Comparison of ENCODE assay signal across 27 cellular contexts in genomic region chr2:133312335-133312734, GRCh38.
"Had no signal": no experiment of that assay in that cellular context is flagged by ENCODE, and none has a peak within 500 bp of the region (broad histone marks: within the 10 kb centered on the region; RNA-seq: fewer than 3 reads in every experiment).

No MANE protein-coding gene starts in this region.

- H3K4me1 ChIP-seq: SJCRH30 had no signal

- H3K9ac ChIP-seq: SK-N-SH had no signal

- DNase-seq: activated CD4-positive, alpha-beta memory T cell treated with anti-CD3 and anti-CD28 coated beads for 36 hours; activated CD4-positive, alpha-beta T cell treated with anti-CD3 and anti-CD28 coated beads for 36 hours; activated CD4-positive, alpha-beta T cell treated with anti-CD3 and anti-CD28 coated beads, Interleukin-2, amount 10 ng/mL, durations not matched to agents 7 days and 5 days; activated CD8-positive, alpha-beta memory T cell treated with anti-CD3 and anti-CD28 coated beads for 24 hours; activated CD8-positive, alpha-beta memory T cell treated with anti-CD3 and anti-CD28 coated beads, Interleukin-2, amount 10 ng/mL, durations not matched to agents 7 days and 5 days; activated CD8-positive, alpha-beta memory T cell treated with anti-CD3 and anti-CD28 coated beads, Interleukin-2, amount 50 U/mL, for 48 hours; activated effector memory CD4-positive, alpha-beta T cell treated with Interleukin-2 at 50 U/mL for 16 hours; activated naive CD4-positive, alpha-beta T cell treated with anti-CD3 and anti-CD28 coated beads, Interleukin-2, amount 10 ng/mL, durations not matched to agents 7 days and 5 days; activated naive CD8-positive, alpha-beta T cell treated with anti-CD3 and anti-CD28 coated beads, Interleukin-2, amount 50 U/mL, for 24 hours; activated T-cell treated with anti-CD3 and anti-CD28 coated beads, Interleukin-2, amount 50 U/mL, for 48 hours; amniotic stem cell; aorta; NCI-H1105; NCI-H1436; NCI-H1694 treated with DMSO at 0.1 percent for 48 hours; NCI-H2029; NCI-H345; NCI-H524 treated with DMSO at 0.1 percent for 48 hours; SHP77; SJCRH30; SK-N-SH had no signal

- H3K27me3 Mint-ChIP-seq: activated CD4-positive, alpha-beta memory T cell treated with anti-CD3 and anti-CD28 coated beads for 36 hours; activated CD4-positive, alpha-beta T cell treated with anti-CD3 and anti-CD28 coated beads, Interleukin-2, amount 10 ng/mL, durations not matched to agents 7 days and 5 days; activated CD8-positive, alpha-beta memory T cell treated with anti-CD3 and anti-CD28 coated beads, Interleukin-2, amount 10 ng/mL, durations not matched to agents 7 days and 5 days; activated naive CD4-positive, alpha-beta T cell treated with anti-CD3 and anti-CD28 coated beads, Interleukin-2, amount 10 ng/mL, durations not matched to agents 7 days and 5 days; central memory CD8-positive, alpha-beta T cell had no signal

- H3K9me3 ChIP-seq: SJCRH30, SK-N-SH had no signal

- H3K4me3 Mint-ChIP-seq: activated CD4-positive, alpha-beta memory T cell treated with anti-CD3 and anti-CD28 coated beads for 36 hours; activated CD4-positive, alpha-beta T cell treated with anti-CD3 and anti-CD28 coated beads for 36 hours; activated CD4-positive, alpha-beta T cell treated with anti-CD3 and anti-CD28 coated beads, Interleukin-2, amount 10 ng/mL, durations not matched to agents 7 days and 5 days; activated CD8-positive, alpha-beta memory T cell treated with anti-CD3 and anti-CD28 coated beads, Interleukin-2, amount 10 ng/mL, durations not matched to agents 7 days and 5 days; activated naive CD4-positive, alpha-beta T cell treated with anti-CD3 and anti-CD28 coated beads, Interleukin-2, amount 10 ng/mL, durations not matched to agents 7 days and 5 days; activated naive CD8-positive, alpha-beta T cell; activated naive CD8-positive, alpha-beta T cell treated with anti-CD3 and anti-CD28 coated beads, Interleukin-2, amount 50 U/mL, for 24 hours; central memory CD8-positive, alpha-beta T cell; T-helper 1 cell treated with Interleukin-12 subunit alpha and Interleukin-12 subunit beta and Interleukin-4 antibody, amounts not matched to agents 30 μg/mL and 1 μg/mL, for 36 hours; T-helper 2 cell treated with Interferon-gamma antibody and Interleukin-4, amounts not matched to agents 5 μg/mL and 100 μg/mL, for 36 hours had no signal

- H3K27ac Mint-ChIP-seq: activated CD4-positive, alpha-beta memory T cell treated with anti-CD3 and anti-CD28 coated beads for 36 hours; activated CD4-positive, alpha-beta T cell treated with anti-CD3 and anti-CD28 coated beads for 36 hours; activated CD4-positive, alpha-beta T cell treated with anti-CD3 and anti-CD28 coated beads, Interleukin-2, amount 10 ng/mL, durations not matched to agents 7 days and 5 days; activated CD8-positive, alpha-beta memory T cell treated with anti-CD3 and anti-CD28 coated beads, Interleukin-2, amount 10 ng/mL, durations not matched to agents 7 days and 5 days; activated naive CD4-positive, alpha-beta T cell treated with anti-CD3 and anti-CD28 coated beads, Interleukin-2, amount 10 ng/mL, durations not matched to agents 7 days and 5 days; activated naive CD8-positive, alpha-beta T cell; activated naive CD8-positive, alpha-beta T cell treated with anti-CD3 and anti-CD28 coated beads, Interleukin-2, amount 50 U/mL, for 24 hours; T-helper 1 cell treated with Interleukin-12 subunit alpha and Interleukin-12 subunit beta and Interleukin-4 antibody, amounts not matched to agents 30 μg/mL and 1 μg/mL, for 36 hours; T-helper 2 cell treated with Interferon-gamma antibody and Interleukin-4, amounts not matched to agents 5 μg/mL and 100 μg/mL, for 36 hours had no signal

- H3K36me3 Mint-ChIP-seq: activated CD4-positive, alpha-beta memory T cell treated with anti-CD3 and anti-CD28 coated beads for 36 hours; activated CD8-positive, alpha-beta memory T cell treated with anti-CD3 and anti-CD28 coated beads, Interleukin-2, amount 10 ng/mL, durations not matched to agents 7 days and 5 days; activated naive CD4-positive, alpha-beta T cell treated with anti-CD3 and anti-CD28 coated beads, Interleukin-2, amount 10 ng/mL, durations not matched to agents 7 days and 5 days; activated naive CD8-positive, alpha-beta T cell had no signal

- H3K4me3 ChIP-seq: cardiac muscle cell, K562, SJCRH30 had no signal

- H3K27ac ChIP-seq: cardiac muscle cell, SJCRH30 had no signal

- H3K9me3 Mint-ChIP-seq: T-helper 1 cell treated with Interleukin-12 subunit alpha and Interleukin-12 subunit beta and Interleukin-4 antibody, amounts not matched to agents 30 μg/mL and 1 μg/mL, for 36 hours had no signal

- H3K36me3 ChIP-seq: cardiac muscle cell, SJCRH30 had no signal

- H3K4me2 ChIP-seq: SK-N-SH had no signal

- H3K4me1 Mint-ChIP-seq: activated CD4-positive, alpha-beta T cell treated with anti-CD3 and anti-CD28 coated beads for 36 hours; activated CD4-positive, alpha-beta T cell treated with anti-CD3 and anti-CD28 coated beads, Interleukin-2, amount 10 ng/mL, durations not matched to agents 7 days and 5 days; activated CD8-positive, alpha-beta memory T cell treated with anti-CD3 and anti-CD28 coated beads, Interleukin-2, amount 10 ng/mL, durations not matched to agents 7 days and 5 days; activated naive CD4-positive, alpha-beta T cell treated with anti-CD3 and anti-CD28 coated beads, Interleukin-2, amount 10 ng/mL, durations not matched to agents 7 days and 5 days; activated naive CD8-positive, alpha-beta T cell treated with anti-CD3 and anti-CD28 coated beads, Interleukin-2, amount 50 U/mL, for 24 hours; central memory CD8-positive, alpha-beta T cell had no signal

- H3K27me3 ChIP-seq: cardiac muscle cell, SJCRH30 had no signal
